In genomic region chr17:74768069-74768762, GRCh38 we compare ENCODE assay signal across 2 cellular contexts.
TF ChIP-seq lines count a peak whose summit lies in the region.

No MANE protein-coding gene starts in this region.

TF ChIP-seq in K562, 482 proteins besides CTCF, POLR2A, EP300 and RAD21:
- TF ChIP-seq RBFOX2 (IDR thresholded peaks at IDR 0.05; ENCODE audit: low read depth, low read length) (peak; percentile 24; the same call in 1 of the 2 replicates), POLR2G (IDR thresholded peaks at IDR 0.05; ENCODE audit: low read depth, low read length) (peak; percentile 67), ELF4 (CRISPR knock-in tag; IDR thresholded peaks at IDR 0.05) (no peak), ZNF274 (IDR thresholded peaks at IDR 0.05; ENCODE audit: borderline replicate concordance, low read depth, low read length) (no peak), BDP1 (IDR thresholded peaks at IDR 0.05; ENCODE audit: insufficient read depth, insufficient read length) (no peak), SUPT5H (IDR thresholded peaks at IDR 0.05) (0 out of 2 replicates have a peak, but pooled peaks have one; percentile 19)

TF ChIP-seq in HepG2, 621 proteins besides CTCF, POLR2A, EP300 and RAD21 (continues in another document):
- TF ChIP-seq XRCC5 (optimal IDR thresholded peaks at IDR 0.05; ENCODE audit: low read length) (no peak), ZNF354B (CRISPR knock-in tag; IDR thresholded peaks at IDR 0.05) (no peak), ZNF274 (CRISPR knock-in tag; IDR thresholded peaks at IDR 0.05) (no peak), MTERF4 (CRISPR knock-in tag; IDR thresholded peaks at IDR 0.05) (no peak), LCORL (IDR thresholded peaks at IDR 0.05) (no peak), LCORL (CRISPR knock-in tag; IDR thresholded peaks at IDR 0.05) (no peak), ZNF598 (CRISPR knock-in tag; IDR thresholded peaks at IDR 0.05; ENCODE audit: borderline replicate concordance) (no peak), IRF2 (CRISPR knock-in tag; IDR thresholded peaks at IDR 0.05) (no peak), ZNF616 (CRISPR knock-in tag; IDR thresholded peaks at IDR 0.05; ENCODE audit: low read depth) (no peak), ZNF589 (CRISPR knock-in tag; conservative IDR thresholded peaks at IDR 0.05) (no peak), PRDM15 (CRISPR knock-in tag; IDR thresholded peaks at IDR 0.05) (peak; percentile 71; the same call in 1 of the 2 replicates), ZKSCAN1 (IDR thresholded peaks at IDR 0.05; ENCODE audit: low read length) (no peak), PCBP1 (IDR thresholded peaks at IDR 0.05; ENCODE audit: borderline replicate concordance, low read depth, low read length) (0 out of 2 replicates have a peak, but pooled peaks have one; percentile 40), SUZ12 (IDR thresholded peaks at IDR 0.05; ENCODE audit: low read depth, low read length) (no peak), PAXIP1 (CRISPR knock-in tag; conservative IDR thresholded peaks at IDR 0.05) (no peak), MLX (CRISPR knock-in tag; IDR thresholded peaks at IDR 0.05) (no peak), ZNF121 (CRISPR knock-in tag; IDR thresholded peaks at IDR 0.05) (no peak), ZNF446 (CRISPR knock-in tag; IDR thresholded peaks at IDR 0.05) (no peak), SP2 (CRISPR knock-in tag; IDR thresholded peaks at IDR 0.05) (peak; percentile 25; the same call in 1 of the 2 replicates), ZNF619 (CRISPR knock-in tag; IDR thresholded peaks at IDR 0.05) (no peak), EZH2 (conservative IDR thresholded peaks at IDR 0.05; ENCODE audit: low read depth, low read length) (no peak), U2AF2 (IDR thresholded peaks at IDR 0.05; ENCODE audit: low read depth, low read length) (0 out of 2 replicates have a peak, but pooled peaks have one; percentile 53), JUNB (CRISPR knock-in tag; IDR thresholded peaks at IDR 0.05; ENCODE audit: borderline replicate concordance) (no peak), ZBTB33 (CRISPR knock-in tag; IDR thresholded peaks at IDR 0.05) (no peak), REL (CRISPR knock-in tag; conservative IDR thresholded peaks at IDR 0.05) (no peak), ZFP91 (CRISPR knock-in tag; IDR thresholded peaks at IDR 0.05; ENCODE audit: borderline replicate concordance) (0 out of 2 replicates have a peak, but pooled peaks have one; percentile 14), PBX2 (CRISPR knock-in tag; IDR thresholded peaks at IDR 0.05) (no peak), HNF1B (CRISPR knock-in tag; IDR thresholded peaks at IDR 0.05) (peak; percentile 48; the same call in 1 of the 2 replicates), HNRNPL (IDR thresholded peaks at IDR 0.05; ENCODE audit: low read depth, low read length) (peak; percentile 81), ZNF792 (CRISPR knock-in tag; IDR thresholded peaks at IDR 0.05) (no peak), RBM22 (optimal IDR thresholded peaks at IDR 0.05; ENCODE audit: low read length) (peak; percentile 14), POLR2G (IDR thresholded peaks at IDR 0.05; ENCODE audit: low read depth, low read length) (peak; percentile 15; the same call in 1 of the 2 replicates), AGO1 (IDR thresholded peaks at IDR 0.05; ENCODE audit: low read depth, low read length, poor library complexity, severe bottlenecking) (peak; percentile 81), ZZZ3 (CRISPR knock-in tag; IDR thresholded peaks at IDR 0.05; ENCODE audit: borderline replicate concordance) (no peak), KDM5B (CRISPR knock-in tag; IDR thresholded peaks at IDR 0.05; ENCODE audit: borderline replicate concordance) (0 out of 2 replicates have a peak, but pooled peaks have one; percentile 20), AGO2 (optimal IDR thresholded peaks at IDR 0.05; ENCODE audit: low read depth, low read length) (peak; percentile 96)
